Comparison of ENCODE assay signal across 8 cellular contexts in the genomic region with DNA sequence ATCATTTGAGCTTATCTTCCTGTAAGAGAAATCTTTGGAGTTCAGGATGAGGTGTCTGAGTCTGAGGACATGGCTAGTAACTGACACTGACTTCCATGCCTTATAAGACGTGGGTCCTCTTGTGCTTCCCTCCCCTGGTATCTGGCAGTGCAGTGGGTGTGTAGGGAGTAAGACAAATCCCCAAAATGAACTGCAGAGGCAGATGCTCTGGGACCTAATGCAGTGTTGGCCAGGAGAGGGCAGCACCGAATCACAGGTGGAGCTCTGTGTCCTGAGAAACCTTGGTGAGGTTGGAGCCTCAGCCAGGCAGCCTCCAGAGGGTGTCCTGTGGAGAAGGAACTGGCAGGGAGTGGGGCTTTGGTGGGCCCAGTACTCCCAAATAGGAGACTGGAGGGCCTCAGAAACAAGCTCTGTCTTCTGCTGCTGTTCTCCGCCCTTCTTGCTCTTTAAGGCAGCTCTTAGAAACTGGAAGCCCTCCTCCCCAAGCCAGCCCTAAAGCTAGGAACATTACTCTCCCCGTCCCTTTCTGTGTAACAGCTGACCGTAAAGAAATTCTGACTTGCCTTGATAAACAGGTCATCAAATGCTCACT.
DNase-seq lines count a peak whose midpoint lies in the region; ATAC-seq and TF ChIP-seq lines count a peak whose summit lies in the region.
"Not testable (repeated sequence)": the region's sequence is repeated elsewhere in the genome, so short reads cannot be mapped to it uniquely, and the experiment has no call there.

No MANE protein-coding gene starts in this region.

- H3K9me3 Mint-ChIP-seq in activated naive CD4-positive, alpha-beta T cell treated with anti-CD3 and anti-CD28 coated beads, Interleukin-2, amount 50 U/mL, for 72 hours: not testable (repeated sequence)

- not testable (repeated sequence) for H3K79me2 ChIP-seq in DND-41 (ENCODE audit: insufficient read depth, low read length); KMS-11 (ENCODE audit: insufficient read depth, low read depth)

- H3K4me1 ChIP-seq in DND-41 (ENCODE audit: insufficient read depth, low read length): not testable (repeated sequence)
- peaks cover 36% of the 10 kb centered on the region for H3K4me1 ChIP-seq in KMS-11 (ENCODE audit: low read depth, poor library complexity, severe bottlenecking)

- not testable (repeated sequence) for H3K9me3 ChIP-seq in DND-41 (ENCODE audit: insufficient read depth, low read length, severe bottlenecking)

- H3K27ac ChIP-seq in DND-41 (ENCODE audit: low read length); KMS-11: not testable (repeated sequence)

- H3K4me2 ChIP-seq in DND-41 (ENCODE audit: insufficient read depth, low read length); KMS-11: not testable (repeated sequence)

- ATAC-seq in DND-41 (ENCODE audit: insufficient read depth, low read depth): peak; percentile 79
- peak; percentile 57 for ATAC-seq in GM19043 (IDR thresholded peaks at IDR 0.05; ENCODE audit: low read depth, unreplicated experiment)
- peak; percentile 57 for ATAC-seq in GM21786 (IDR thresholded peaks at IDR 0.05; ENCODE audit: unreplicated experiment)
- ATAC-seq in HG03039 (IDR thresholded peaks at IDR 0.05; ENCODE audit: unreplicated experiment): peak; percentile 67
- peak; percentile 64 to 77 for ATAC-seq in activated naive CD4-positive, alpha-beta T cell treated with anti-CD3 and anti-CD28 coated beads, Interleukin-2, amount 50 U/mL, for 72 hours
- ATAC-seq in left ventricle myocardium superior: peak; percentile 44

- intact Hi-C loops in left ventricle myocardium superior (cut with micrococcal nuclease): not testable (repeated sequence)

- H2AFZ ChIP-seq in DND-41 (ENCODE audit: low read depth, low read length); KMS-11 (ENCODE audit: low read depth): not testable (repeated sequence)

- H3K27me3 ChIP-seq in DND-41 (ENCODE audit: insufficient read depth, low read length, poor library complexity); KMS-11 (ENCODE audit: insufficient read depth, low read depth): not testable (repeated sequence)

- not testable (repeated sequence) for H3K36me3 ChIP-seq in DND-41 (ENCODE audit: insufficient read depth, low read length); KMS-11 (ENCODE audit: insufficient read depth)

- H3K36me3 Mint-ChIP-seq in activated naive CD4-positive, alpha-beta T cell treated with anti-CD3 and anti-CD28 coated beads, Interleukin-2, amount 50 U/mL, for 72 hours: not testable (repeated sequence)

- not testable (repeated sequence) for DNase-seq in DND-41; activated naive CD4-positive, alpha-beta T cell treated with anti-CD3 and anti-CD28 coated beads, Interleukin-2, amount 50 U/mL, for 72 hours (ENCODE audit: low spot score in 2 of 2); left ventricle myocardium superior; retinal pigment epithelial cell (ENCODE audit: low read depth)

- not testable (repeated sequence) for H3K27ac Mint-ChIP-seq in activated naive CD4-positive, alpha-beta T cell treated with anti-CD3 and anti-CD28 coated beads, Interleukin-2, amount 50 U/mL, for 72 hours

- not testable (repeated sequence) for H4K20me1 ChIP-seq in DND-41 (ENCODE audit: insufficient read depth, low read length); KMS-11 (ENCODE audit: insufficient read depth)

- TF ChIP-seq CTCF in DND-41 (IDR thresholded peaks at IDR 0.05; ENCODE audit: borderline replicate concordance, extremely low read depth, low read length, poor library complexity, severe bottlenecking): not testable (repeated sequence)
- peak; percentile 32; the same call in 1 of the 2 replicates for TF ChIP-seq CTCF in KMS-11 (conservative IDR thresholded peaks at IDR 0.05; ENCODE audit: low read depth, low read length)
- TF ChIP-seq CTCF in retinal pigment epithelial cell (conservative IDR thresholded peaks at IDR 0.05; ENCODE audit: low read depth, low read length): peak; percentile 18

- H3K9ac ChIP-seq in DND-41 (ENCODE audit: low read depth, low read length); KMS-11: not testable (repeated sequence)

- H3K4me3 ChIP-seq in DND-41 (ENCODE audit: low read depth in 1 of 2, low read length in 2 of 2); KMS-11 (IDR thresholded peaks at IDR 0.05; ENCODE audit: insufficient read depth, low read depth, low read length); retinal pigment epithelial cell (ENCODE audit: low read length): not testable (repeated sequence)
